In the genomic region with DNA sequence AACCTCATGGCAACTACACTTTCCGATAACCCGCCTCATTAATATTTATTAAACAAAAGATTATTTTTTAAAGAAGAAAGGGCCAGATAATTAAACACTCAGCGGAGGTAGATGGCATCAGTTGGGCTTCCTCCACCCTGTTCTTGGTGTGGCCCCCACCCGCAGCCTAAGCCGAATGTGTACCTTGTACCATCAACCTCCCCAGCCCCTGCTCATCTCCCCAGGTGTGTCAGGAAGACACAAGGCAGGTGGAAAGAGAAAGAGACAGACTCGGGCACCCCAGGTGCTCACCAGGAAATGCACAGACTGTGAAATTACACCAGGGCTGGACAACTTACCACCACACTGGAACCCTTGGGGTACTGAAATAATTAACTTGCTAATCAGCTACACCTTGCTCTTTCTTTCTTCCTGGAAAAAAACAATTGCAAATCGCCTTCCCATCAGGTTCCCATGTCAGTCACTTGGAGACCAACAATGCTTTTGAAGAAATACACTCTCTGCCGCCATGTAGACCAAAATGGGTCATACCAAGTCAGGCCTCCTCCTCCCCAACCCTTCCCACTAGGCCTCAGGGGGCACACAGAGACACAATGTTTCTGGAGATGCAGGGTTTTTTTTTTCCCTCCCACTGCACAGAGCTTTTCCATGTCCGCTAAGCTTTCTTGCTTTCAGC, we compare ENCODE assay signal across 19 cellular contexts. TPM values are rescaled to one million over a fixed set of nuclear protein-coding genes. Genes with fewer than 3 reads are reported as not detected.
DNase-seq lines count a peak whose midpoint lies in the region; ATAC-seq and TF ChIP-seq lines count a peak whose summit lies in the region.
"Had no signal": no experiment of that assay in that cellular context is flagged by ENCODE, and none has a peak within 500 bp of the region (broad histone marks: within the 10 kb centered on the region; RNA-seq: fewer than 3 reads in every experiment).

No MANE protein-coding gene starts in this region.

- peaks cover 70% of the 10 kb centered on the region for H3K27me3 Mint-ChIP-seq in progenitor cell of endocrine pancreas

- peak; percentile 64 for DNase-seq in H7
- DNase-seq in WERI-Rb-1 = no peak
- peak; percentile 77 for DNase-seq in osteoblast (ENCODE audit: insufficient read length, low spot score, missing footprints)
- DNase-seq in progenitor cell of endocrine pancreas (ENCODE audit: low spot score, unreplicated experiment) = no peak
- DNase-seq in GM10248 (ENCODE audit: extremely low spot score) = no peak
- DNase-seq in trophoblast cell = no peak
- DNase-seq: activated naive CD4-positive, alpha-beta T cell treated with anti-CD3 and anti-CD28 coated beads for 36 hours; BE2C; DMS79 treated with DMSO at 0.1 percent for 48 hours; HFFc6; NCI-H187; NCI-H510A treated with DMSO at 0.1 percent for 48 hours; ovary; PC-9; SK-N-SH had no signal

- no peaks in the 10 kb centered on the region for H3K36me3 Mint-ChIP-seq in progenitor cell of endocrine pancreas (ENCODE audit: insufficient read depth)

- H3K79me1 ChIP-seq in trophoblast cell (ENCODE audit: low read length) = no peaks in the 10 kb centered on the region

- peaks cover 28% of the 10 kb centered on the region for H3K4me1 Mint-ChIP-seq in progenitor cell of endocrine pancreas (ENCODE audit: low read depth)

- H3K4me3 Mint-ChIP-seq in progenitor cell of endocrine pancreas (ENCODE audit: low read depth) = no peak overlapping the region
- H3K4me3 Mint-ChIP-seq: HFFc6 had no signal

- H2BK120ac ChIP-seq in trophoblast cell (ENCODE audit: insufficient read depth, low read length, poor library complexity) = no peak overlapping the region

- ATAC-seq in GM19397 (IDR thresholded peaks at IDR 0.05; ENCODE audit: unreplicated experiment) = no peak

- peaks cover 4% of the 10 kb centered on the region for H4K20me1 ChIP-seq in osteoblast (ENCODE audit: insufficient read depth, low read length)

- H2BK5ac ChIP-seq in trophoblast cell (ENCODE audit: low read depth, low read length, poor library complexity) = no peak overlapping the region

- TF ChIP-seq CTCF in WERI-Rb-1 (IDR thresholded peaks at IDR 0.05; ENCODE audit: low read depth, low read length) (no peak), osteoblast (IDR thresholded peaks at IDR 0.05; ENCODE audit: extremely low read depth, low read depth, low read length) (no peak), progenitor cell of endocrine pancreas (IDR thresholded peaks at IDR 0.05; ENCODE audit: unreplicated experiment) (no peak), GM10248 (IDR thresholded peaks at IDR 0.05; ENCODE audit: control extremely low read depth, extremely low read depth, low read depth, missing control alignments) (no peak)

- H3K14ac ChIP-seq in trophoblast cell (ENCODE audit: low read length) = no peak overlapping the region

- H2AFZ ChIP-seq in osteoblast (ENCODE audit: low read length) (no peak overlapping the region), trophoblast cell (ENCODE audit: insufficient read depth, low read length, poor library complexity) (no peak overlapping the region)
- H2AFZ ChIP-seq: PC-9 had no signal

- no peak overlapping the region for H3K4ac ChIP-seq in trophoblast cell (ENCODE audit: low read depth, low read length)

- H3K4me3 ChIP-seq in H7 (ENCODE audit: insufficient read depth, low read depth, low read length) = peak overlapping the region; percentile 16; the same call in 1 of the 2 replicates
- peak overlapping the region; percentile 30 for H3K4me3 ChIP-seq in WERI-Rb-1 (ENCODE audit: low read depth, low read length)
- H3K4me3 ChIP-seq in iPS-15b (ENCODE audit: low read depth, low read length) = peak overlapping the region; percentile 43
- no peak overlapping the region for H3K4me3 ChIP-seq in osteoblast (ENCODE audit: insufficient read depth, low read length)
- H3K4me3 ChIP-seq in trophoblast cell (ENCODE audit: low read depth, low read length) = no peak overlapping the region
- H3K4me3 ChIP-seq: cardiac muscle cell, ovary, PC-9 had no signal

- H3K4me1 ChIP-seq in iPS-15b (ENCODE audit: control insufficient read depth, insufficient read depth, low read length) (peaks cover 32% of the 10 kb centered on the region), osteoblast (ENCODE audit: insufficient read depth, low read length) (no peaks in the 10 kb centered on the region), trophoblast cell (ENCODE audit: control insufficient read depth in 1 of 2, insufficient read depth in 2 of 2, low read length in 2 of 2) (peaks cover 5 to 18% of the 10 kb centered on the region in 2 experiments)
- H3K4me1 ChIP-seq: BE2C had no signal

- no peaks in the 10 kb centered on the region for H3K9me3 ChIP-seq in WERI-Rb-1 (ENCODE audit: severe bottlenecking)
- no peaks in the 10 kb centered on the region for H3K9me3 ChIP-seq in iPS-15b (ENCODE audit: control insufficient read depth, insufficient read depth, low read length)
- H3K9me3 ChIP-seq in osteoblast (ENCODE audit: low read depth, low read length) = no peaks in the 10 kb centered on the region
- peaks cover 2% of the 10 kb centered on the region for H3K9me3 ChIP-seq in trophoblast cell (ENCODE audit: insufficient read depth, low read depth, low read length)
- H3K9me3 ChIP-seq: BE2C, ovary, SK-N-SH had no signal

- H3K9me3 Mint-ChIP-seq in progenitor cell of endocrine pancreas (ENCODE audit: low read depth) = no peaks in the 10 kb centered on the region
- H3K9me3 Mint-ChIP-seq: activated naive CD4-positive, alpha-beta T cell treated with anti-CD3 and anti-CD28 coated beads for 36 hours; HFFc6 had no signal

- POLR2A ChIA-PET in GM10248 (lab: Yijun Ruan, JAX) = no interaction called here

- H3K79me2 ChIP-seq in osteoblast (ENCODE audit: insufficient read depth, low read length) = no peaks in the 10 kb centered on the region
- H3K79me2 ChIP-seq in trophoblast cell (ENCODE audit: control insufficient read depth, insufficient read depth, low read length, poor library complexity) = no peaks in the 10 kb centered on the region

- no peak overlapping the region for H2AK5ac ChIP-seq in trophoblast cell (ENCODE audit: low read length)

- no peak overlapping the region for H3K9ac ChIP-seq in iPS-15b (ENCODE audit: low read depth, low read length)
- H3K9ac ChIP-seq in trophoblast cell (ENCODE audit: low read length) = no peak overlapping the region
- H3K9ac ChIP-seq: SK-N-SH had no signal

- CTCF ChIA-PET in GM10248 (lab: Yijun Ruan, JAX) = no interaction called here

- H3K27me3 ChIP-seq in H7 (ENCODE audit: control insufficient read depth, insufficient read depth, low read length) = peaks cover 46% of the 10 kb centered on the region
- peaks cover 56% of the 10 kb centered on the region for H3K27me3 ChIP-seq in WERI-Rb-1 (ENCODE audit: insufficient read depth, low read depth, severe bottlenecking)
- peaks cover 74% of the 10 kb centered on the region for H3K27me3 ChIP-seq in iPS-15b (ENCODE audit: control insufficient read depth, insufficient read depth, low read length)
- H3K27me3 ChIP-seq in osteoblast (ENCODE audit: insufficient read depth, low read length) = peaks cover 82% of the 10 kb centered on the region
- peaks cover 43% of the 10 kb centered on the region for H3K27me3 ChIP-seq in trophoblast cell (ENCODE audit: insufficient read depth, low read length)

- no peak overlapping the region for H2BK12ac ChIP-seq in trophoblast cell (ENCODE audit: low read length)

- no peak overlapping the region for H4K91ac ChIP-seq in trophoblast cell (ENCODE audit: low read depth, low read length)

- H3K27ac Mint-ChIP-seq in progenitor cell of endocrine pancreas = no peak overlapping the region
- H3K27ac Mint-ChIP-seq: activated naive CD4-positive, alpha-beta T cell treated with anti-CD3 and anti-CD28 coated beads for 36 hours; HFFc6 had no signal

- H3K18ac ChIP-seq in trophoblast cell (ENCODE audit: low read length) = no peak overlapping the region

- H3K4me2 ChIP-seq in osteoblast (ENCODE audit: insufficient read depth, low read length) (no peak overlapping the region), trophoblast cell (ENCODE audit: low read length) (no peak overlapping the region)
- H3K4me2 ChIP-seq: SK-N-SH had no signal

- no peak overlapping the region for H3K27ac ChIP-seq in WERI-Rb-1
- no peak overlapping the region for H3K27ac ChIP-seq in osteoblast (ENCODE audit: low read depth, low read length)
- H3K27ac ChIP-seq in trophoblast cell (ENCODE audit: low read depth, low read length) = no peak overlapping the region
- H3K27ac ChIP-seq: cardiac muscle cell, ovary had no signal

- H4K12ac ChIP-seq in trophoblast cell (ENCODE audit: low read depth, low read length) = no peak overlapping the region

- H3K36me3 ChIP-seq in H7 (replicated peaks; ENCODE audit: control insufficient read depth, insufficient read depth, low read length) (no peaks in the 10 kb centered on the region), WERI-Rb-1 (no peaks in the 10 kb centered on the region), iPS-15b (ENCODE audit: control insufficient read depth, insufficient read depth, low read length) (no peaks in the 10 kb centered on the region), osteoblast (ENCODE audit: insufficient read depth, low read length) (no peaks in the 10 kb centered on the region), trophoblast cell (ENCODE audit: control insufficient read depth in 1 of 2, insufficient read depth in 2 of 2, low read length in 2 of 2) (no peaks in the 10 kb centered on the region)
- H3K36me3 ChIP-seq: BE2C, cardiac muscle cell, ovary had no signal

- WGBS in trophoblast cell (ENCODE audit: extremely low coverage, insufficient coverage, insufficient read length) = no CpG with 5 or more reads among the region's 9 CpGs

- no peak overlapping the region for H3K23ac ChIP-seq in trophoblast cell (ENCODE audit: low read length)

- H4K8ac ChIP-seq in trophoblast cell (ENCODE audit: low read depth, low read length) = no peak overlapping the region

RNA-seq across cellular contexts. Expression of a gene that starts 8.7 kb away (rescaled TPM):
- total RNA-seq in H7 (2014; rRNA removed; shearing (Covaris generic)) = 14.2 and 23.1 TPM in 2 replicates
- total RNA-seq in osteoblast = not detected in 2 replicates
- 1.8 and 2.0 TPM in 2 replicates for total RNA-seq in progenitor cell of endocrine pancreas
- 0.33 and 0.37 TPM in 2 replicates for polyA plus RNA-seq in trophoblast cell (2013)
- total RNA-seq: activated naive CD4-positive, alpha-beta T cell treated with anti-CD3 and anti-CD28 coated beads for 36 hours; fibroblast of villous mesenchyme had no signal
- polyA plus RNA-seq: SK-N-SH had no signal

RNA-seq across cellular contexts. Expression of a gene that starts 20.2 kb away (rescaled TPM):
- total RNA-seq in H7 (2014; rRNA removed; shearing (Covaris generic)) = 65.4 and 74.7 TPM in 2 replicates
- total RNA-seq in osteoblast (22.4 and 24.2 TPM in 2 replicates), progenitor cell of endocrine pancreas (50.9 and 53.5 TPM in 2 replicates)
- polyA plus RNA-seq in trophoblast cell (2013) = 80.0 and 80.8 TPM in 2 replicates

Comparison
In these comparisons a context has a peak if more than half of its experiments do, and no peak if none do; other contexts are left out.
1. DNase-seq: peak in H7 (single experiment) and osteoblast (single experiment); none in WERI-Rb-1 (single experiment), progenitor cell of endocrine pancreas (single experiment), GM10248 (single experiment) and trophoblast cell (0 of 2).
2. H3K4me3 ChIP-seq: peak in H7 (single experiment), WERI-Rb-1 (single experiment) and iPS-15b (single experiment); none in osteoblast (single experiment) and trophoblast cell (single experiment).